ENCODE assay signal across 2 cellular contexts in the genomic region with DNA sequence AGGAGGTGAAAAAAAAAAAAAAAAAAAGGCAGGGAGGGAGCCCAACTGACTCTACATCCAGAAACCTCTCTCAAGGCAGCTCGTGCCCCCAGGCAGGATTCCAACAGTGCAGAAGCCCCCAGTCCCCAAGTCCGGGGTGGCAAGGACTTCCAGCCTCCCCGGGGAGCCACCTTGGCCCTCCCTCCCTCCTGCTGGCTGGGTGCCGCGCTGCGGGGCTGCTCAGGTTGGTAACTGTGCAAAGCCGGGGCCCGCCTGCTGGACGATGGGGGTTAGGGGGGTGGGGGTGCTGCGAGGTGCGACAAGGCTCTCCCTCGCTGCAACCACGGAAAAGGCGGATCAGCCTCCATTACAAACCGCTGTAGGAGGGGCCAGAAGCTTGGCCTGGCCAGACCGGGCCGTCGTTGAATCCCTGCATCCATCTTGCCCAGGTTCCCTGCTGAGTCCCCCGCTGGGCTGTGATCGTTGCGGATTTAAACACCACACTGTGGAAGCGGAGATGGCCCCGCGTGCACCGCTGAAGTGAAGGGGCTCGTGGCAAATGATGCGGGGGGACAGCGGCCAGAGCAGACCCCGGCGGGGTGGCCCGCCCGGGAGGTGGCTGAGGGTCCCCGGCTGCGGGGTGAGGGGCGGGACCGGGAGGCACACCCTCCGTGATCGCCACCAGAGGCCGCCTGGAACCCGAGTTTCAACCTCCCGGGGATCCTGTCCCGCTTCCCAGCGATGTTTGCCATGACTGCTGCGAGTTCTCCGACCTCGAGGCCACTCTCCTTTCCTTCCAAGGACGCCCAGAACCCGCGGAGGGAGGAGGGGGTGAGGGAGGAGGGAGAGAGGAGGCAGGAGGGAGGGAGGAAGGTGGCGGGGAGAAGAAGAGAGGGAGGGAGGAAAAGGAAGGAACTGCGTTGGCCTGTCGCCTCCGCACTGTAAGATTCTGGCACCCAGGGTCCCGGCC.
TF ChIP-seq lines count a peak whose summit lies in the region.

No MANE protein-coding gene starts in this region.

TF ChIP-seq in IMR-90, 13 proteins besides CTCF, POLR2A, EP300 and RAD21 (continued from another document):
- TF ChIP-seq ELK1 (IDR thresholded peaks at IDR 0.05; ENCODE audit: borderline replicate concordance, low read depth, low read length): no peak
- no peak for TF ChIP-seq RFX5 (IDR thresholded peaks at IDR 0.05; ENCODE audit: low read depth, low read length)
- no peak for TF ChIP-seq MAZ (IDR thresholded peaks at IDR 0.05; ENCODE audit: borderline replicate concordance, low read depth, low read length)
- no peak for TF ChIP-seq BHLHE40 (IDR thresholded peaks at IDR 0.05; ENCODE audit: low read depth, low read length)
- TF ChIP-seq MAFK (IDR thresholded peaks at IDR 0.05; ENCODE audit: low read depth, low read length): no peak

TF ChIP-seq in SK-N-SH treated with all-trans-retinoic acid at 6 μM for 48 hours, 23 proteins besides CTCF, POLR2A, EP300 and RAD21 (continued from another document):
- TF ChIP-seq POU6F1 (CRISPR knock-in tag; IDR thresholded peaks at IDR 0.05; ENCODE audit: borderline replicate concordance, low read depth) (no peak), TOX (CRISPR knock-in tag; IDR thresholded peaks at IDR 0.05; ENCODE audit: borderline replicate concordance) (no peak), PPARA (CRISPR knock-in tag; IDR thresholded peaks at IDR 0.05; ENCODE audit: borderline replicate concordance) (no peak), ZNF70 (CRISPR knock-in tag; IDR thresholded peaks at IDR 0.05) (no peak), SNAI2 (CRISPR knock-in tag; IDR thresholded peaks at IDR 0.05) (no peak), ZNF8 (CRISPR knock-in tag; IDR thresholded peaks at IDR 0.05) (no peak), ZNF565 (CRISPR knock-in tag; conservative IDR thresholded peaks at IDR 0.05; ENCODE audit: low read depth) (no peak), BACH2 (CRISPR knock-in tag; IDR thresholded peaks at IDR 0.05; ENCODE audit: borderline replicate concordance) (no peak)
